In the genomic region with DNA sequence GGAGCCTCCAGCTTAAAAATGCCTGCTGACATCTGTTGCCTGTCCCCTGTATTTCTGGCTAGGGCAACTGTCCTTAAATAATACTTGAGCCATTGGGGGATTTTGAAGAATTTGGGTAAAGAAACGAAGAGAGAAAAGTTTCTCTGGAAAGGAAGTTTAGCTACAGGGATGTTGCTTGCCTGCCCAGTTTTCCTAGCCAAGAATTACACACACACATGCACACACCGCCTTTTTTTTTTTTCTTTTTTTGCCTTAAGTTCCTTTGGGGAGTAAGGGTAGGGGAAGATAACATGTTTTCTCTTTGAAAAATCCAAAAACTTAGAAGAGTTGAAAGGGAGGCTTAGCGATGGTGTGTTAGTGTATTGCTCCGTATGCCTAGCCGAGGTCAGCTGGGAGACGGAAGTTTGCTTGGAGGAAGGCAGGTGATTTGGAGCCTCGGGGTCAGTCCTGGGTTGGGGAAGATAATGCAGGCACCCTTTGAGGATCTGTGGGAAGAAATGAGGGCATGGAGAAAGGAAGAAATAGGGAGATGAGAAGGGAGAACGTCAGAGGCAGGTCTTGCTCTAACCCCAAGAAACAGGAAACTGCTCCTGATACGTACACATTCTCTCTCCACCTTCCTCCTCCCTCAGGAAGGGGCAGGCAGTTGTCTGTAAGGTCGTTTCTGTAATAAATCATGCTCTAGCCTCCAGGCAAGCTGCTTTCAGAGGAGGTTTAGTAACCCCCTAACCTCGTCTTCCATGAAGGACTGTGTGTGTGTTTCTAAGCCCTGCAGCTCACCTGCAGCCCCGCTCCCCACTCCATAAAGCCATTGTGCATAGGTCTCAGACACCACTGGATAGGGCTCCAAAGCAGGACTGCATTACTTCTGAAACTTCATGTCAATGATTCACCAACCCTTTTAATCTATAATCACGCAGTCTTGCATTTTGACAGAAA, we compare ENCODE assay signal across 8 cellular contexts. TPM values are rescaled to one million over a fixed set of nuclear protein-coding genes. Genes with fewer than 3 reads are reported as not detected.
DNase-seq lines count a peak whose midpoint lies in the region; TF ChIP-seq lines count a peak whose summit lies in the region.

No MANE protein-coding gene starts in this region.

- TF ChIP-seq CTCF in mammary epithelial cell (conservative IDR thresholded peaks at IDR 0.05 in 1 of 2, IDR thresholded peaks at IDR 0.05 in 1 of 2; ENCODE audit: extremely low read depth in 1 of 2, insufficient read depth in 1 of 2, low read depth in 1 of 2, low read length in 2 of 2) (no peak), uterus (IDR thresholded peaks at IDR 0.05) (no peak)

- H3K56ac ChIP-seq in mesendoderm (ENCODE audit: low read length): no peak overlapping the region

- no peak overlapping the region for H4K8ac ChIP-seq in mesendoderm (ENCODE audit: low read depth, low read length)

- H3K36me3 Mint-ChIP-seq in activated naive CD4-positive, alpha-beta T cell treated with anti-CD3 and anti-CD28 coated beads, Interleukin-2, amount 10 ng/mL, durations not matched to agents 7 days and 5 days: peaks cover 30% of the 10 kb centered on the region

- H3K79me1 ChIP-seq in mesendoderm (ENCODE audit: low read length): peaks cover 22% of the 10 kb centered on the region

- CTCF ChIA-PET in activated naive CD4-positive, alpha-beta T cell treated with anti-CD3 and anti-CD28 coated beads, Interleukin-2, amount 10 ng/mL, durations not matched to agents 7 days and 5 days (lab: Charles Lee): interaction anchor here (0.6 to 5.8 kb wide), 25 partner anchors 7 to 827 kb away, joined by 3 to 141 read pairs (median 4); no protein-coding TSS in a partner anchor
- CTCF ChIA-PET in mammary epithelial cell (lab: Charles Lee; ENCODE audit: low non-redundant PET): interaction anchor here (0.6 to 1.2 kb wide), 8 partner anchors 8 to 606 kb away, joined by 3 to 9 read pairs (median 4); no protein-coding TSS in a partner anchor

- H4K20me1 ChIP-seq in mammary epithelial cell (ENCODE audit: insufficient read depth, low read length): no peaks in the 10 kb centered on the region

- H2AFZ ChIP-seq in mammary epithelial cell (ENCODE audit: low read depth, low read length): peak overlapping the region; percentile 53

- H4K5ac ChIP-seq in mesendoderm (ENCODE audit: low read length): no peak overlapping the region

- no peak overlapping the region for H2BK15ac ChIP-seq in mesendoderm (replicated peaks; ENCODE audit: low read depth)

- no peak overlapping the region for H3K23ac ChIP-seq in mesendoderm (ENCODE audit: low read length)

- WGBS in mammary epithelial cell (ENCODE audit: low coverage, missing lambda C conversion rate): 23% methylated on average over 13 of the region's 13 CpGs
- no CpG with 5 or more reads among the region's 13 CpGs for WGBS in mesendoderm (ENCODE audit: extremely low coverage, insufficient coverage, low lambda C conversion rate)

- no peaks in the 10 kb centered on the region for H3K9me3 ChIP-seq in mammary epithelial cell (replicated peaks; ENCODE audit: insufficient read depth, low read length)
- no peaks in the 10 kb centered on the region for H3K9me3 ChIP-seq in uterus

- H3K27me3 Mint-ChIP-seq in activated naive CD4-positive, alpha-beta T cell treated with anti-CD3 and anti-CD28 coated beads, Interleukin-2, amount 10 ng/mL, durations not matched to agents 7 days and 5 days: no peaks in the 10 kb centered on the region

- no peak overlapping the region for H2BK5ac ChIP-seq in mesendoderm (ENCODE audit: low read length)

- H3K9ac ChIP-seq in mammary epithelial cell (ENCODE audit: insufficient read depth, low read length) (peak overlapping the region; percentile 67), mesendoderm (ENCODE audit: low read length) (no peak overlapping the region)

- H3K4me3 Mint-ChIP-seq in activated naive CD4-positive, alpha-beta T cell treated with anti-CD3 and anti-CD28 coated beads, Interleukin-2, amount 10 ng/mL, durations not matched to agents 7 days and 5 days: peak overlapping the region; percentile 50

- H3K79me2 ChIP-seq in mammary epithelial cell (ENCODE audit: insufficient read depth, low read length): peaks cover 99% of the 10 kb centered on the region
- peaks cover 47% of the 10 kb centered on the region for H3K79me2 ChIP-seq in mesendoderm (ENCODE audit: control insufficient read depth, insufficient read depth, low read length)

- no peak overlapping the region for H2AK5ac ChIP-seq in mesendoderm (ENCODE audit: low read length)

- peaks cover 87% of the 10 kb centered on the region for H3K4me1 Mint-ChIP-seq in activated naive CD4-positive, alpha-beta T cell treated with anti-CD3 and anti-CD28 coated beads, Interleukin-2, amount 10 ng/mL, durations not matched to agents 7 days and 5 days

- H3K4me1 ChIP-seq in mammary epithelial cell (ENCODE audit: insufficient read depth, low read length): peaks cover 56% of the 10 kb centered on the region
- peaks cover 11% of the 10 kb centered on the region for H3K4me1 ChIP-seq in mesendoderm (ENCODE audit: control insufficient read depth, low read depth, low read length)
- H3K4me1 ChIP-seq in uterus: peaks cover 30 to 55% of the 10 kb centered on the region in 2 donors

- no peak for TF ChIP-seq POLR2A in uterus (IDR thresholded peaks at IDR 0.05)

- H3K4me3 ChIP-seq in mammary epithelial cell (replicated peaks in 1 of 3; ENCODE audit: insufficient read depth in 1 of 3, low read depth in 2 of 3, low read length in 3 of 3) (peak overlapping the region in 2 of 3 experiments; percentile 16 to 37), mesendoderm (ENCODE audit: low read length) (no peak overlapping the region), uterus (no peak overlapping the region)

- TSS peak; percentile 44 for BruUV-seq in mammary epithelial cell (replicated peaks; lab: Mats Ljungman, UMichigan)

- peak overlapping the region; percentile 82 for H3K27ac Mint-ChIP-seq in activated naive CD4-positive, alpha-beta T cell treated with anti-CD3 and anti-CD28 coated beads, Interleukin-2, amount 10 ng/mL, durations not matched to agents 7 days and 5 days

- intact Hi-C loops in mammary epithelial cell (cut with micrococcal nuclease) (loop anchor here (1.0 to 2.0 kb wide), 6 partner anchors 57 to 612 kb away; no protein-coding TSS in a partner anchor), uterus (cut with DNase I; ENCODE audit: low total_unique reads) (loop anchor here (10.0 kb wide), 3 partner anchors 350 to 610 kb away; no protein-coding TSS in a partner anchor)

- no peak for DNase-seq in activated naive CD4-positive, alpha-beta T cell treated with anti-CD3 and anti-CD28 coated beads, Interleukin-2, amount 10 ng/mL, durations not matched to agents 7 days and 5 days
- no peak for DNase-seq in activated naive CD4-positive, alpha-beta T cell (lab: John Stamatoyannopoulos, UW)
- peak; percentile 46 for DNase-seq in mammary epithelial cell
- peak; percentile 59 for DNase-seq in mesendoderm
- DNase-seq in uterus: no peak
- no peak for DNase-seq in NCI-H1436 treated with DMSO at 0.1 percent for 48 hours (lab: John Stamatoyannopoulos, UW)
- DNase-seq in COR-L47 (lab: John Stamatoyannopoulos, UW): no peak
- no peak for DNase-seq in NCI-H187 (lab: John Stamatoyannopoulos, UW)

- H3K27me3 ChIP-seq in mammary epithelial cell (ENCODE audit: insufficient read depth, low read length) (no peaks in the 10 kb centered on the region), mesendoderm (ENCODE audit: insufficient read depth, low read length, poor library complexity) (no peaks in the 10 kb centered on the region), uterus (no peaks in the 10 kb centered on the region)

- H3K4ac ChIP-seq in mesendoderm (ENCODE audit: low read depth, low read length): no peak overlapping the region

- dilution Hi-C loops in mammary epithelial cell (cut with HindIII; ENCODE audit: low sequenced_read_pairs): no loop called here

- no peaks in the 10 kb centered on the region for H3K36me3 ChIP-seq in mammary epithelial cell (ENCODE audit: insufficient read depth, low read length)
- no peaks in the 10 kb centered on the region for H3K36me3 ChIP-seq in mesendoderm (ENCODE audit: control insufficient read depth, insufficient read depth, low read length)
- no peaks in the 10 kb centered on the region for H3K36me3 ChIP-seq in uterus

- H3K27ac ChIP-seq in mammary epithelial cell (ENCODE audit: insufficient read depth, low read depth, low read length) (peak overlapping the region; percentile 82), mesendoderm (ENCODE audit: low read depth, low read length) (no peak overlapping the region), uterus (peak overlapping the region; percentile 93 to 99)

- in situ Hi-C loops in mammary epithelial cell (cut with MboI; ENCODE audit: low sequenced_read_pairs in 2 of 2): loop anchor here (5.0 to 10.0 kb wide), 3 partner anchors 357 to 610 kb away; no protein-coding TSS in a partner anchor

- H2BK120ac ChIP-seq in mesendoderm (ENCODE audit: low read depth, low read length): no peak overlapping the region

- H3K9me3 Mint-ChIP-seq in activated naive CD4-positive, alpha-beta T cell treated with anti-CD3 and anti-CD28 coated beads, Interleukin-2, amount 10 ng/mL, durations not matched to agents 7 days and 5 days: no peaks in the 10 kb centered on the region

- H3K18ac ChIP-seq in mesendoderm (ENCODE audit: low read length): no peak overlapping the region

- H3K4me2 ChIP-seq in mammary epithelial cell (ENCODE audit: insufficient read depth, low read depth, low read length) (peak overlapping the region; percentile 82), mesendoderm (ENCODE audit: low read length) (no peak overlapping the region)

RNA-seq across cellular contexts. Expression of gene KLF3, which starts 10.5 kb away (rescaled TPM):
- total RNA-seq in mammary epithelial cell (10 to 100 TPM; 24.2 to 41.3 TPM), uterus (10 to 100 TPM; 13.8 to 69.0 (median 41.2) TPM)
- polyA plus RNA-seq in mammary epithelial cell: 11.6 TPM
- 35.3 TPM for polyA minus RNA-seq in mammary epithelial cell
- polyA plus RNA-seq in mesendoderm (2013, experiment 1 of 2): 11.1 TPM
- 11.5 TPM for polyA plus RNA-seq in mesendoderm (2013, experiment 2 of 2)

Comparison
In these comparisons a context has a peak if more than half of its experiments do, and no peak if none do; other contexts are left out.
1. DNase-seq: peak in mammary epithelial cell (single experiment) and mesendoderm (single experiment); none in activated naive CD4-positive, alpha-beta T cell treated with anti-CD3 and anti-CD28 coated beads, Interleukin-2, amount 10 ng/mL, durations not matched to agents 7 days and 5 days (single experiment), activated naive CD4-positive, alpha-beta T cell (0 of 4), uterus (0 of 2), NCI-H1436 treated with DMSO at 0.1 percent for 48 hours (single experiment), COR-L47 (single experiment) and NCI-H187 (0 of 2).
2. H3K4me3 ChIP-seq: peak in mammary epithelial cell (2 of 3); none in mesendoderm (single experiment) and uterus (0 of 2).